ENCODE assay signal across 24 cellular contexts in genomic region chrX:9336501-9336900, GRCh38.
DNase-seq lines count a peak whose midpoint lies in the region; TF ChIP-seq lines count a peak whose summit lies in the region.
"Had no signal": no experiment of that assay in that cellular context is flagged by ENCODE, and none has a peak within 500 bp of the region (broad histone marks: within the 10 kb centered on the region; RNA-seq: fewer than 3 reads in every experiment).

No MANE protein-coding gene starts in this region.

- H3K27ac ChIP-seq in CD4-positive, alpha-beta memory T cell (ENCODE audit: low read depth, low read length) = no peak overlapping the region
- H3K27ac ChIP-seq in mesenchymal stem cell (ENCODE audit: low read length, poor library complexity, severe bottlenecking) (no peak overlapping the region), MM.1S (ENCODE audit: low read length) (no peak overlapping the region)
- H3K27ac ChIP-seq in effector memory CD4-positive, alpha-beta T cell (ENCODE audit: insufficient read depth, low read length, poor library complexity, severe bottlenecking) = no peak overlapping the region
- H3K27ac ChIP-seq: brain microvascular endothelial cell, esophagus squamous epithelium, gastroesophageal sphincter, GM23248, prostate gland, sigmoid colon had no signal

- 85% methylated on average over 8 of the region's 8 CpGs for WGBS in mesenchymal stem cell

- TF ChIP-seq CTCF in CD14-positive monocyte (IDR thresholded peaks at IDR 0.05) (no peak), MM.1S (IDR thresholded peaks at IDR 0.05; ENCODE audit: low read length) (no peak)

- no peak overlapping the region for H2BK120ac ChIP-seq in mesenchymal stem cell (ENCODE audit: low read depth, low read length)

- H4K20me1 ChIP-seq in MM.1S (ENCODE audit: insufficient read depth, low read length) = no peaks in the 10 kb centered on the region

- H3K14ac ChIP-seq in mesenchymal stem cell (ENCODE audit: low read length in 2 of 2) = no peak overlapping the region

- H2AK5ac ChIP-seq in mesenchymal stem cell (ENCODE audit: low read length, severe bottlenecking) = no peak overlapping the region

- H2BK12ac ChIP-seq in mesenchymal stem cell (ENCODE audit: low read length in 2 of 2) = no peak overlapping the region

- peak overlapping the region in 4 of 7 donors; percentile 8 to 70 (median 45) for H3K27ac Mint-ChIP-seq in CD14-positive monocyte
- H3K27ac Mint-ChIP-seq in CD4-positive, alpha-beta memory T cell = peak overlapping the region in 6 of 7 donors; percentile 13 to 97 (median 78)
- peak overlapping the region; percentile 33 for H3K27ac Mint-ChIP-seq in activated T-helper 2 cell treated with anti-CD3 and anti-CD28 coated beads, Interferon-gamma antibody, Interleukin-2, Interleukin-4, amounts not matched to agents 10 μg/mL and 5 μg/mL and 100 μg/mL, durations not matched to agents 14 hours and 24 hours and 36 hours
- no peak overlapping the region for H3K27ac Mint-ChIP-seq in activated CD4-positive, alpha-beta memory T cell treated with anti-CD3 and anti-CD28 coated beads, Interleukin-2, amount 10 ng/mL, durations not matched to agents 7 days and 5 days
- H3K27ac Mint-ChIP-seq: activated CD4-positive, alpha-beta memory T cell treated with anti-CD3 and anti-CD28 coated beads for 36 hours; activated T-cell treated with anti-CD3 and anti-CD28 coated beads, Interleukin-2, amount 50 U/mL, for 24 hours; mesothelial cell of epicardium; WTC11 had no signal

- H4K8ac ChIP-seq in mesenchymal stem cell (ENCODE audit: low read length) = no peak overlapping the region

- H3F3A ChIP-seq in MM.1S (ENCODE audit: insufficient read depth, low read length) = peaks cover 17% of the 10 kb centered on the region

- H3K36me3 ChIP-seq in CD4-positive, alpha-beta memory T cell (ENCODE audit: insufficient read depth, low read length) = no peaks in the 10 kb centered on the region
- H3K36me3 ChIP-seq in mesenchymal stem cell (ENCODE audit: control insufficient read depth in 1 of 2, insufficient read depth in 2 of 2, low read depth in 1 of 2, low read length in 2 of 2) = no peaks in the 10 kb centered on the region
- no peaks in the 10 kb centered on the region for H3K36me3 ChIP-seq in effector memory CD4-positive, alpha-beta T cell (ENCODE audit: control insufficient read depth, insufficient read depth, low read length)
- H3K36me3 ChIP-seq in MM.1S (replicated peaks; ENCODE audit: insufficient read depth, low read length) = no peaks in the 10 kb centered on the region
- H3K36me3 ChIP-seq: brain microvascular endothelial cell, esophagus squamous epithelium, gastroesophageal sphincter, left lung, prostate gland, sigmoid colon had no signal

- H3K9ac ChIP-seq in mesenchymal stem cell (ENCODE audit: low read length) = no peak overlapping the region
- H3K9ac ChIP-seq in MM.1S (ENCODE audit: low read length) = no peak overlapping the region
- H3K9ac ChIP-seq: GM23248 had no signal

- no peak overlapping the region for H4K91ac ChIP-seq in mesenchymal stem cell (ENCODE audit: low read length)

- H3K9me2 ChIP-seq in MM.1S (replicated peaks; ENCODE audit: insufficient read depth, low read length) = no peaks in the 10 kb centered on the region

- H3K9me3 Mint-ChIP-seq in CD14-positive monocyte = peaks cover 0 to 3% (median 0%) of the 10 kb centered on the region in 7 donors
- peaks cover 0 to 2% (median 0%) of the 10 kb centered on the region in 8 donors for H3K9me3 Mint-ChIP-seq in CD4-positive, alpha-beta memory T cell
- no peaks in the 10 kb centered on the region for H3K9me3 Mint-ChIP-seq in activated T-helper 2 cell treated with anti-CD3 and anti-CD28 coated beads, Interferon-gamma antibody, Interleukin-2, Interleukin-4, amounts not matched to agents 10 μg/mL and 5 μg/mL and 100 μg/mL, durations not matched to agents 14 hours and 24 hours and 36 hours
- H3K9me3 Mint-ChIP-seq in activated CD4-positive, alpha-beta memory T cell treated with anti-CD3 and anti-CD28 coated beads, Interleukin-2, amount 10 ng/mL, durations not matched to agents 7 days and 5 days = no peaks in the 10 kb centered on the region
- H3K9me3 Mint-ChIP-seq: activated CD4-positive, alpha-beta memory T cell treated with anti-CD3 and anti-CD28 coated beads for 36 hours; activated T-cell treated with anti-CD3 and anti-CD28 coated beads, Interleukin-2, amount 50 U/mL, for 24 hours; WTC11 had no signal

- no peak overlapping the region for H3K4me3 ChIP-seq in CD4-positive, alpha-beta memory T cell (ENCODE audit: low read length in 2 of 2)
- H3K4me3 ChIP-seq in mesenchymal stem cell (ENCODE audit: insufficient read depth in 1 of 2, low read depth in 1 of 2, low read length in 2 of 2) (no peak overlapping the region), MM.1S (ENCODE audit: low read length) (no peak overlapping the region)
- H3K4me3 ChIP-seq in effector memory CD4-positive, alpha-beta T cell (ENCODE audit: insufficient read depth, low read depth, low read length, poor library complexity, severe bottlenecking) = no peak overlapping the region
- H3K4me3 ChIP-seq: esophagus squamous epithelium, gastroesophageal sphincter, GM23248, K562, left lung, prostate gland, sigmoid colon had no signal

- no peaks in the 10 kb centered on the region for H3K79me1 ChIP-seq in mesenchymal stem cell (replicated peaks; ENCODE audit: low read length, poor library complexity, severe bottlenecking)

- H3K79me2 ChIP-seq in MM.1S (ENCODE audit: low read length) = no peaks in the 10 kb centered on the region

- H3K36me3 Mint-ChIP-seq in CD14-positive monocyte = no peaks in the 10 kb centered on the region
- H3K36me3 Mint-ChIP-seq in CD4-positive, alpha-beta memory T cell = no peaks in the 10 kb centered on the region
- no peaks in the 10 kb centered on the region for H3K36me3 Mint-ChIP-seq in activated T-helper 2 cell treated with anti-CD3 and anti-CD28 coated beads, Interferon-gamma antibody, Interleukin-2, Interleukin-4, amounts not matched to agents 10 μg/mL and 5 μg/mL and 100 μg/mL, durations not matched to agents 14 hours and 24 hours and 36 hours (ENCODE audit: low read depth)
- H3K36me3 Mint-ChIP-seq in activated CD4-positive, alpha-beta memory T cell treated with anti-CD3 and anti-CD28 coated beads, Interleukin-2, amount 10 ng/mL, durations not matched to agents 7 days and 5 days (ENCODE audit: low read depth) = no peaks in the 10 kb centered on the region
- H3K36me3 Mint-ChIP-seq: activated CD4-positive, alpha-beta memory T cell treated with anti-CD3 and anti-CD28 coated beads for 36 hours; mesothelial cell of epicardium; WTC11 had no signal

- H3K4me1 Mint-ChIP-seq in CD14-positive monocyte = peaks cover 33% of the 10 kb centered on the region
- peaks cover 29 to 46% (median 39%) of the 10 kb centered on the region in 4 donors for H3K4me1 Mint-ChIP-seq in CD4-positive, alpha-beta memory T cell
- H3K4me1 Mint-ChIP-seq in activated T-helper 2 cell treated with anti-CD3 and anti-CD28 coated beads, Interferon-gamma antibody, Interleukin-2, Interleukin-4, amounts not matched to agents 10 μg/mL and 5 μg/mL and 100 μg/mL, durations not matched to agents 14 hours and 24 hours and 36 hours (ENCODE audit: low read depth) = peaks cover 37% of the 10 kb centered on the region
- peaks cover 29% of the 10 kb centered on the region for H3K4me1 Mint-ChIP-seq in activated CD4-positive, alpha-beta memory T cell treated with anti-CD3 and anti-CD28 coated beads, Interleukin-2, amount 10 ng/mL, durations not matched to agents 7 days and 5 days

- POLR2A ChIA-PET in CD4-positive, alpha-beta memory T cell (lab: Charles Lee; ENCODE audit: partially characterized antibody) = interaction anchor here (2.5 kb wide), 1 partner anchor 127 kb away, joined by 6 read pairs; no protein-coding TSS in a partner anchor
- POLR2A ChIA-PET in activated CD4-positive, alpha-beta memory T cell treated with anti-CD3 and anti-CD28 coated beads, Interleukin-2, amount 10 ng/mL, durations not matched to agents 7 days and 5 days (lab: Charles Lee) = no interaction called here

- CTCF ChIA-PET in CD4-positive, alpha-beta memory T cell (lab: Charles Lee; ENCODE audit: partially characterized antibody) = no interaction called here
- CTCF ChIA-PET in activated CD4-positive, alpha-beta memory T cell treated with anti-CD3 and anti-CD28 coated beads, Interleukin-2, amount 10 ng/mL, durations not matched to agents 7 days and 5 days (lab: Charles Lee) = interaction anchor here (0.6 kb wide), 1 partner anchor 11 kb away, joined by 3 read pairs; no protein-coding TSS in a partner anchor

- no peak overlapping the region for H2BK15ac ChIP-seq in mesenchymal stem cell (ENCODE audit: low read depth, poor library complexity, severe bottlenecking)

- peaks cover 58% of the 10 kb centered on the region for H3K4me1 ChIP-seq in CD4-positive, alpha-beta memory T cell (ENCODE audit: insufficient read depth, low read length)
- H3K4me1 ChIP-seq in mesenchymal stem cell (ENCODE audit: control insufficient read depth, insufficient read depth, low read depth, low read length) (peaks cover 13% of the 10 kb centered on the region), MM.1S (ENCODE audit: low read length) (peaks cover 13% of the 10 kb centered on the region)
- H3K4me1 ChIP-seq in effector memory CD4-positive, alpha-beta T cell (ENCODE audit: control insufficient read depth, insufficient read depth, low read length, poor library complexity, severe bottlenecking) = peaks cover 26% of the 10 kb centered on the region
- H3K4me1 ChIP-seq: prostate gland had no signal

- H3K4me3 Mint-ChIP-seq in CD14-positive monocyte = no peak overlapping the region
- peak overlapping the region in 4 of 8 donors; percentile 8 to 64 (median 34) for H3K4me3 Mint-ChIP-seq in CD4-positive, alpha-beta memory T cell
- no peak overlapping the region for H3K4me3 Mint-ChIP-seq in activated T-helper 2 cell treated with anti-CD3 and anti-CD28 coated beads, Interferon-gamma antibody, Interleukin-2, Interleukin-4, amounts not matched to agents 10 μg/mL and 5 μg/mL and 100 μg/mL, durations not matched to agents 14 hours and 24 hours and 36 hours (ENCODE audit: low read depth)
- no peak overlapping the region for H3K4me3 Mint-ChIP-seq in activated CD4-positive, alpha-beta memory T cell treated with anti-CD3 and anti-CD28 coated beads, Interleukin-2, amount 10 ng/mL, durations not matched to agents 7 days and 5 days
- H3K4me3 Mint-ChIP-seq: activated CD4-positive, alpha-beta memory T cell treated with anti-CD3 and anti-CD28 coated beads for 36 hours; activated T-cell treated with anti-CD3 and anti-CD28 coated beads, Interleukin-2, amount 50 U/mL, for 24 hours; mesothelial cell of epicardium; WTC11 had no signal

- H3K4me2 ChIP-seq in mesenchymal stem cell (ENCODE audit: low read length, poor library complexity, severe bottlenecking) = no peak overlapping the region
- H3K4me2 ChIP-seq in MM.1S (ENCODE audit: low read depth, low read length) = no peak overlapping the region

- DNase-seq in CD14-positive monocyte (ENCODE audit: low spot score) = no peak
- DNase-seq in CD4-positive, alpha-beta memory T cell = peak in 3 of 5 donors; percentile 26 to 54 (median 37)
- DNase-seq in activated T-helper 2 cell treated with anti-CD3 and anti-CD28 coated beads, Interferon-gamma antibody, Interleukin-2, Interleukin-4, amounts not matched to agents 10 μg/mL and 5 μg/mL and 100 μg/mL, durations not matched to agents 14 hours and 24 hours and 36 hours (ENCODE audit: low spot score) = peak; percentile 10
- DNase-seq in mesenchymal stem cell = no peak
- no peak for DNase-seq in effector memory CD4-positive, alpha-beta T cell
- no peak for DNase-seq in MM.1S
- no peak for DNase-seq in activated CD4-positive, alpha-beta memory T cell treated with anti-CD3 and anti-CD28 coated beads, Interleukin-2, amount 10 ng/mL, durations not matched to agents 7 days and 5 days
- DNase-seq: activated CD4-positive, alpha-beta memory T cell treated with anti-CD3 and anti-CD28 coated beads for 36 hours; activated T-cell treated with anti-CD3 and anti-CD28 coated beads, Interleukin-2, amount 50 U/mL, for 24 hours; brain microvascular endothelial cell; esophagus squamous epithelium; GDM1; left lung; NCI-H1417 treated with DMSO at 0.1 percent for 48 hours; PC-3; Right ventricle myocardium superior; trophoblast cell had no signal

- no peak overlapping the region for H3K23ac ChIP-seq in mesenchymal stem cell (ENCODE audit: low read length in 2 of 2)

- H3K18ac ChIP-seq in mesenchymal stem cell (ENCODE audit: low read depth in 1 of 2, low read length in 2 of 2) = peak overlapping the region; percentile 33 to 62

- intact Hi-C loops in CD14-positive monocyte (cut with micrococcal nuclease) = no loop called here
- intact Hi-C loops in CD4-positive, alpha-beta memory T cell (cut with micrococcal nuclease) = no loop called here
- intact Hi-C loops in activated T-helper 2 cell treated with anti-CD3 and anti-CD28 coated beads, Interferon-gamma antibody, Interleukin-2, Interleukin-4, amounts not matched to agents 10 μg/mL and 5 μg/mL and 100 μg/mL, durations not matched to agents 14 hours and 24 hours and 36 hours (cut with micrococcal nuclease) = no loop called here

- H2AFZ ChIP-seq in mesenchymal stem cell (ENCODE audit: low read depth, low read length) (no peak overlapping the region), MM.1S (ENCODE audit: low read length) (no peak overlapping the region)
- H2AFZ ChIP-seq: GM23248 had no signal

- H2BK5ac ChIP-seq in mesenchymal stem cell (ENCODE audit: low read depth, low read length, poor library complexity, severe bottlenecking) = no peak overlapping the region

- H3K27me3 Mint-ChIP-seq in CD14-positive monocyte (ENCODE audit: low read depth in 3 of 3) = peaks cover 0 to 37% (median 2%) of the 10 kb centered on the region in 3 donors
- no peaks in the 10 kb centered on the region for H3K27me3 Mint-ChIP-seq in CD4-positive, alpha-beta memory T cell
- no peaks in the 10 kb centered on the region for H3K27me3 Mint-ChIP-seq in activated T-helper 2 cell treated with anti-CD3 and anti-CD28 coated beads, Interferon-gamma antibody, Interleukin-2, Interleukin-4, amounts not matched to agents 10 μg/mL and 5 μg/mL and 100 μg/mL, durations not matched to agents 14 hours and 24 hours and 36 hours (ENCODE audit: low read depth)
- H3K27me3 Mint-ChIP-seq in activated CD4-positive, alpha-beta memory T cell treated with anti-CD3 and anti-CD28 coated beads, Interleukin-2, amount 10 ng/mL, durations not matched to agents 7 days and 5 days = no peaks in the 10 kb centered on the region
- H3K27me3 Mint-ChIP-seq: activated CD4-positive, alpha-beta memory T cell treated with anti-CD3 and anti-CD28 coated beads for 36 hours; activated T-cell treated with anti-CD3 and anti-CD28 coated beads, Interleukin-2, amount 50 U/mL, for 24 hours had no signal

- no peaks in the 10 kb centered on the region for H3K9me3 ChIP-seq in CD4-positive, alpha-beta memory T cell (ENCODE audit: control insufficient read depth in 1 of 2, low read length in 2 of 2)
- no peaks in the 10 kb centered on the region for H3K9me3 ChIP-seq in mesenchymal stem cell (ENCODE audit: control insufficient read depth, low read length)
- H3K9me3 ChIP-seq in effector memory CD4-positive, alpha-beta T cell (ENCODE audit: control insufficient read depth, low read length) = no peaks in the 10 kb centered on the region
- no peaks in the 10 kb centered on the region for H3K9me3 ChIP-seq in MM.1S (replicated peaks; ENCODE audit: insufficient read depth, low read length)
- H3K9me3 ChIP-seq: esophagus squamous epithelium, gastroesophageal sphincter, left lung, prostate gland, sigmoid colon had no signal

- no peak overlapping the region for H3K4ac ChIP-seq in mesenchymal stem cell (ENCODE audit: low read depth in 1 of 2, low read length in 2 of 2)

- no peaks in the 10 kb centered on the region for H3K27me3 ChIP-seq in CD4-positive, alpha-beta memory T cell (ENCODE audit: insufficient read depth, low read length)
- H3K27me3 ChIP-seq in mesenchymal stem cell (ENCODE audit: control insufficient read depth in 1 of 2, insufficient read depth in 1 of 2, low read length in 2 of 2) (peaks cover 0 to 4% of the 10 kb centered on the region in 2 experiments), MM.1S (replicated peaks; ENCODE audit: insufficient read depth, low read length) (no peaks in the 10 kb centered on the region)
- H3K27me3 ChIP-seq in effector memory CD4-positive, alpha-beta T cell (replicated peaks; ENCODE audit: control insufficient read depth, insufficient read depth, low read length, poor library complexity, severe bottlenecking) = no peaks in the 10 kb centered on the region
- H3K27me3 ChIP-seq: brain microvascular endothelial cell, esophagus squamous epithelium, gastroesophageal sphincter, left lung, sigmoid colon had no signal

Comparison
In these comparisons a context has a peak if more than half of its experiments do, and no peak if none do; other contexts are left out.
1. DNase-seq: peak in CD4-positive, alpha-beta memory T cell (3 of 5) and activated T-helper 2 cell treated with anti-CD3 and anti-CD28 coated beads, Interferon-gamma antibody, Interleukin-2, Interleukin-4, amounts not matched to agents 10 μg/mL and 5 μg/mL and 100 μg/mL, durations not matched to agents 14 hours and 24 hours and 36 hours (single experiment); none in CD14-positive monocyte (single experiment), mesenchymal stem cell (single experiment), effector memory CD4-positive, alpha-beta T cell (0 of 3), MM.1S (single experiment) and activated CD4-positive, alpha-beta memory T cell treated with anti-CD3 and anti-CD28 coated beads, Interleukin-2, amount 10 ng/mL, durations not matched to agents 7 days and 5 days (single experiment).